In genomic region chr1:182003953-182004586, GRCh38 we compare ENCODE assay signal across 18 cellular contexts. TPM values are rescaled to one million over a fixed set of nuclear protein-coding genes. Genes with fewer than 3 reads are reported as not detected.
DNase-seq lines count a peak whose midpoint lies in the region; ATAC-seq and TF ChIP-seq lines count a peak whose summit lies in the region.
"Had no signal": no experiment of that assay in that cellular context is flagged by ENCODE, and none has a peak within 500 bp of the region (broad histone marks: within the 10 kb centered on the region; RNA-seq: fewer than 3 reads in every experiment).

No MANE protein-coding gene starts in this region.

- H3K4me3 ChIP-seq in dorsolateral prefrontal cortex (peak overlapping the region in 1 of 59 donors; percentile 0), mucosa of descending colon (no peak overlapping the region), ascending aorta (no peak overlapping the region)
- H3K4me3 ChIP-seq: MG63, SK-N-MC, smooth muscle cell had no signal

- no peak overlapping the region for H2BK12ac ChIP-seq in H9 (ENCODE audit: insufficient read length, low read depth, low read length)

- WGBS in H9 (ENCODE audit: extremely low coverage, insufficient read length, low lambda C conversion rate) = no CpG with 5 or more reads among the region's 12 CpGs

- H3K4ac ChIP-seq in H9 (ENCODE audit: low read depth, low read length) = no peak overlapping the region

- H3K9me3 ChIP-seq in H9 (ENCODE audit: control insufficient read depth, low read depth, low read length) (no peaks in the 10 kb centered on the region), mucosa of descending colon (peaks cover 7% of the 10 kb centered on the region), ascending aorta (peaks cover 0 to 10% of the 10 kb centered on the region in 2 donors)
- H3K9me3 ChIP-seq: MG63 had no signal

- H2AK5ac ChIP-seq in H9 (ENCODE audit: insufficient read length, low read length) = no peak overlapping the region

- H3K27me3 Mint-ChIP-seq in H9 (ENCODE audit: low read depth) = no peaks in the 10 kb centered on the region

- H4K8ac ChIP-seq in H9 (replicated peaks; ENCODE audit: insufficient read length, low read depth, low read length) = no peak overlapping the region

- no peak overlapping the region for H3K18ac ChIP-seq in H9 (ENCODE audit: insufficient read length, low read depth, low read length)

- ATAC-seq in mucosa of descending colon = no peak
- no peak for ATAC-seq in HG03469 (IDR thresholded peaks at IDR 0.05; ENCODE audit: unreplicated experiment)
- ATAC-seq: stimulated activated naive CD8-positive, alpha-beta T cell treated with anti-CD3 and anti-CD28 coated beads, Interleukin-15, amount 100 ng/mL, for 72 hours had no signal

- H3K9ac ChIP-seq in H9 (ENCODE audit: extremely low read depth, insufficient read length, low read length) = no peak overlapping the region

- H3K4me1 ChIP-seq in H9 (ENCODE audit: insufficient read depth, low read length) = no peaks in the 10 kb centered on the region; the same call in 1 of the 2 replicates
- no peaks in the 10 kb centered on the region for H3K4me1 ChIP-seq in mucosa of descending colon (ENCODE audit: low read depth)
- peaks cover 0 to 2% of the 10 kb centered on the region in 2 donors for H3K4me1 ChIP-seq in ascending aorta

- H3K79me1 ChIP-seq in H9 (ENCODE audit: insufficient read depth, low read depth, low read length, poor library complexity, severe bottlenecking) = no peaks in the 10 kb centered on the region

- peaks cover 8 to 17% of the 10 kb centered on the region in 2 experiments; a peak in 4 of 5 replicates for H3K9me3 Mint-ChIP-seq in H9

- no peak overlapping the region for H3K4me3 Mint-ChIP-seq in H9
- H3K4me3 Mint-ChIP-seq: stimulated activated naive CD8-positive, alpha-beta T cell treated with anti-CD3 and anti-CD28 coated beads, Interleukin-15, amount 100 ng/mL, for 72 hours had no signal

- no peak overlapping the region for H3K23ac ChIP-seq in H9 (ENCODE audit: insufficient read length, low read depth, low read length)

- peaks cover under 1 to 16% (median 2%) of the 10 kb centered on the region in 3 experiments for H3K36me3 Mint-ChIP-seq in H9 (ENCODE audit: insufficient read depth in 1 of 3, low read depth in 3 of 3)

- no peak overlapping the region for H4K5ac ChIP-seq in H9 (ENCODE audit: insufficient read length, low read depth, low read length)

- in situ Hi-C loops in Caki2 (cut with HindIII; ENCODE audit: low pct_unique_long_range_greater_than_20kb, low sequenced_read_pairs) = no loop called here

- H3K27ac Mint-ChIP-seq in H9 = peak overlapping the region in 1 of 3 experiments; percentile 37; a peak in 2 of 7 replicates
- H3K27ac Mint-ChIP-seq: stimulated activated naive CD8-positive, alpha-beta T cell treated with anti-CD3 and anti-CD28 coated beads, Interleukin-15, amount 100 ng/mL, for 72 hours had no signal

- H3K36me3 ChIP-seq in mucosa of descending colon (ENCODE audit: low read depth) (no peaks in the 10 kb centered on the region), ascending aorta (no peaks in the 10 kb centered on the region)
- H3K36me3 ChIP-seq: brain microvascular endothelial cell, MG63 had no signal

- peak overlapping the region; percentile 21; the same call in 1 of the 2 replicates for H3K14ac ChIP-seq in H9 (ENCODE audit: insufficient read depth, low read length)

- TF ChIP-seq CTCF in H9 (conservative IDR thresholded peaks at IDR 0.05) (peak; percentile 51), dorsolateral prefrontal cortex (IDR thresholded peaks at IDR 0.05 in 54 of 56, conservative IDR thresholded peaks at IDR 0.05 in 2 of 56; ENCODE audit: low read depth in 1 of 56, partially characterized antibody in 56 of 56) (no peak), mucosa of descending colon (IDR thresholded peaks at IDR 0.05) (no peak), ascending aorta (IDR thresholded peaks at IDR 0.05) (no peak)

- no peak overlapping the region for H2AFZ ChIP-seq in H9 (ENCODE audit: low read length)

- DNase-seq in Caki2 (ENCODE audit: low read depth) (peak; percentile 22), H9 (peak; percentile 52), dorsolateral prefrontal cortex (no peak), mucosa of descending colon (peak in 2 of 3 donors; percentile 22 to 24), UCSD-AML1 (lab: John Stamatoyannopoulos, UW; ENCODE audit: unreplicated experiment) (no peak), ascending aorta (ENCODE audit: low spot score in 2 of 2) (no peak), SKM-1 treated with dmso at 0.1 percent for 144 hours (lab: John Stamatoyannopoulos, UW; ENCODE audit: unreplicated experiment) (no peak)
- DNase-seq: activated naive CD4-positive, alpha-beta T cell; AML-193; brain microvascular endothelial cell; MG63; midbrain; NCI-H2171 treated with DMSO at 0.1 percent for 48 hours; stimulated activated naive CD8-positive, alpha-beta T cell treated with anti-CD3 and anti-CD28 coated beads, Interleukin-15, amount 100 ng/mL, for 72 hours had no signal

- H3K4me1 Mint-ChIP-seq in H9 = peaks cover 20 to 25% of the 10 kb centered on the region in 2 experiments
- H3K4me1 Mint-ChIP-seq: stimulated activated naive CD8-positive, alpha-beta T cell treated with anti-CD3 and anti-CD28 coated beads, Interleukin-15, amount 100 ng/mL, for 72 hours had no signal

- no peaks in the 10 kb centered on the region for H3K23me2 ChIP-seq in H9 (ENCODE audit: insufficient read length, low read depth, low read length, poor library complexity, severe bottlenecking)

- no peaks in the 10 kb centered on the region for H4K20me1 ChIP-seq in H9 (ENCODE audit: control insufficient read depth, insufficient read depth, insufficient read length)

- no peak overlapping the region for H2BK120ac ChIP-seq in H9 (ENCODE audit: low read depth, low read length, poor library complexity, severe bottlenecking)

- H3K4me2 ChIP-seq in H9 (ENCODE audit: insufficient read depth, insufficient read length, low read length) = no peak overlapping the region
- H3K4me2 ChIP-seq: smooth muscle cell had no signal

- no peak overlapping the region for H3T11ph ChIP-seq in H9 (ENCODE audit: low read length)

- H4K91ac ChIP-seq in H9 (ENCODE audit: insufficient read length, low read depth, low read length) = no peak overlapping the region

- H3K27me3 ChIP-seq in H9 (ENCODE audit: insufficient read depth, low read length) = no peaks in the 10 kb centered on the region
- H3K27me3 ChIP-seq in dorsolateral prefrontal cortex = no peaks in the 10 kb centered on the region
- H3K27me3 ChIP-seq in ascending aorta = no peaks in the 10 kb centered on the region
- H3K27me3 ChIP-seq: brain microvascular endothelial cell, MG63 had no signal

- no peak overlapping the region for H2BK5ac ChIP-seq in H9 (ENCODE audit: insufficient read length, low read length)

- intact Hi-C loops in dorsolateral prefrontal cortex (cut with DNase I) (no loop called here), mucosa of descending colon (cut with DNase I, micrococcal nuclease) (no loop called here), ascending aorta (cut with DNase I) (no loop called here)

- H2BK20ac ChIP-seq in H9 (ENCODE audit: low read depth, low read length, poor library complexity, severe bottlenecking) = no peak overlapping the region

- no peak overlapping the region for H3K56ac ChIP-seq in H9 (ENCODE audit: insufficient read length, low read depth, low read length)

- no peak overlapping the region for H2BK15ac ChIP-seq in H9 (ENCODE audit: low read depth, low read length)

- no peak overlapping the region for H3K27ac ChIP-seq in H9 (ENCODE audit: insufficient read length, low read depth, low read length)
- H3K27ac ChIP-seq in dorsolateral prefrontal cortex = peak overlapping the region in 37 of 59 donors; percentile 5 to 85 (median 63)
- no peak overlapping the region for H3K27ac ChIP-seq in ascending aorta
- H3K27ac ChIP-seq: brain microvascular endothelial cell, SK-N-MC had no signal

- H3K79me2 ChIP-seq in H9 (ENCODE audit: insufficient read depth, low read length) = no peaks in the 10 kb centered on the region

RNA-seq across cellular contexts. Expression of gene ZNF648, which starts 57.4 kb away (rescaled TPM):
- not detected in 2 replicates for total RNA-seq in Caki2 (2014; rRNA removed; shearing (Covaris generic); ENCODE audit: low replicate concordance)
- total RNA-seq in H9 (2021) (1.1 and 1.4 TPM in 2 replicates), dorsolateral prefrontal cortex (under 1 TPM in 117 of 120 experiments, not detected in 3; 0.11 to 0.98 (median 0.41) TPM), mucosa of descending colon (under 1 TPM in 1 of 3 donors, not detected in 2; 0.07 TPM), ascending aorta (not detected)
- total RNA-seq: omental fat pad, smooth muscle cell had no signal

Comparison
In these comparisons a context has a peak if more than half of its experiments do, and no peak if none do; other contexts are left out.
1. DNase-seq: peak in Caki2 (single experiment), H9 (single experiment) and mucosa of descending colon (2 of 3); none in dorsolateral prefrontal cortex (0 of 10), UCSD-AML1 (single experiment), ascending aorta (0 of 2) and SKM-1 treated with dmso at 0.1 percent for 144 hours (single experiment).
2. H3K27ac ChIP-seq: peak in dorsolateral prefrontal cortex (37 of 59); none in H9 (single experiment) and ascending aorta (0 of 2).